In the genomic region with DNA sequence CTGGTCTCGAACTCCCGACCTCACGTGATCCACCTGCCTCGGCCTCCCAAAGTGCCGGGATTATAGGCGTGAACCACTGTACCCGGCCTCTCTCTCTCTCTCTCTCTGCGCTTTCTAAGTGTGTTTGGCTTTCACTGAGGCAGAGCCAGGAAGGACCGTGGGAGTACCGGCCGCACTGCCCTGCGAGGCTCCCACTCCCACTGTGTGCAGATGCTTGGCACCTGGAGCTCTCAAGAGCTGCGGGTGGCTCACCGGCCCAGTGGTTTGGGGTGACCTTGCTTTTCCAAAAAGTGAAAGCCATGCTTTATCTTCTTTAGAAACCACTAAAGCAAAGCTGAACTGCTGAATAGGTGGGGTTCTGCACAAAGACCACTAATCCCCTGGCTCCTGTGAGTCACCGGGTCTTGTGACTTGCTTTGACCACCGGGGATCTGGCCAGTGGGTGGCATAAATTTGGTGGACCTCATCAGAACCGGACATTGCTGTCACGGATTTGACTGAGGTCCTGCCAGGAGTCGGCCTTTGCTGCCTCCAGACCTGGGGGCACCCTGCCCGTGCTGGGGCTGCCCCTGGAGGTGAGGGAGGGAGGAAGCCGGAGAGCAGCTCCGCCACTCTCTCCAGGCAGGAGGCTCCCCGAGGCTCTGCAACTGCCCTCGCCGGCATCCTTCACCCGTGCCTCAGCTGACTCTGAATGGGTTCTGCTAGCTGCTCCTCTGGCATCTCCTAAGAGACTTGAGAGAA, we compare ENCODE assay signal across 13 cellular contexts.
A peak's percentile ranks its signal among the peaks of the same experiment; 100 is the strongest.
DNase-seq lines count a peak whose midpoint lies in the region; ATAC-seq and TF ChIP-seq lines count a peak whose summit lies in the region.
"Had no signal": no experiment of that assay in that cellular context is flagged by ENCODE, and none has a peak within 500 bp of the region (broad histone marks: within the 10 kb centered on the region; RNA-seq: fewer than 3 reads in every experiment).

No MANE protein-coding gene starts in this region.

- H3K27ac ChIP-seq in caudate nucleus (ENCODE audit: low read depth, low read length) (peak overlapping the region; percentile 58), mucosa of rectum (ENCODE audit: low read depth in 2 of 2, low read length in 2 of 2) (peak overlapping the region; percentile 3 to 32), substantia nigra (ENCODE audit: low read depth, low read length, poor library complexity, severe bottlenecking) (peak overlapping the region; percentile 90)

- CTCF ChIA-PET in activated CD8-positive, alpha-beta memory T cell treated with anti-CD3 and anti-CD28 coated beads, Interleukin-2, amount 10 ng/mL, durations not matched to agents 7 days and 5 days (lab: Charles Lee) = interaction anchor here (1.3 kb wide), 1 partner anchor 80 kb away, joined by 4 read pairs; no protein-coding TSS in a partner anchor

- DNase-seq in caudate nucleus (lab: John Stamatoyannopoulos, UW) = no peak
- peak in 1 of 49 donors; percentile 24 for DNase-seq in substantia nigra (lab: John Stamatoyannopoulos, UW)
- no peak for DNase-seq in activated CD8-positive, alpha-beta memory T cell treated with anti-CD3 and anti-CD28 coated beads, Interleukin-2, amount 10 ng/mL, durations not matched to agents 7 days and 5 days
- DNase-seq in GM10266 (ENCODE audit: extremely low spot score) = no peak
- DNase-seq in NCI-H526 treated with DMSO at 0.1 percent for 48 hours (lab: John Stamatoyannopoulos, UW) = no peak
- DNase-seq: activated T-cell treated with anti-CD3 and anti-CD28 coated beads, Interleukin-2, amount 50 U/mL, for 4 hours; NCI-H82; SK-N-SH had no signal

- no peaks in the 10 kb centered on the region for H3K9me3 Mint-ChIP-seq in activated CD8-positive, alpha-beta memory T cell treated with anti-CD3 and anti-CD28 coated beads, Interleukin-2, amount 10 ng/mL, durations not matched to agents 7 days and 5 days (ENCODE audit: low read depth)
- H3K9me3 Mint-ChIP-seq: activated T-cell treated with anti-CD3 and anti-CD28 coated beads, Interleukin-2, amount 50 U/mL, for 4 hours; stimulated activated naive CD8-positive, alpha-beta T cell treated with anti-CD3 and anti-CD28 coated beads, Interleukin-15, Interleukin-2, amounts not matched to agents 100 ng/mL and 50 ng/mL, for 24 hours had no signal

- H3K4me3 Mint-ChIP-seq in activated CD8-positive, alpha-beta memory T cell treated with anti-CD3 and anti-CD28 coated beads, Interleukin-2, amount 10 ng/mL, durations not matched to agents 7 days and 5 days = no peak overlapping the region
- H3K4me3 Mint-ChIP-seq: activated T-cell treated with anti-CD3 and anti-CD28 coated beads, Interleukin-2, amount 50 U/mL, for 4 hours; stimulated activated naive CD8-positive, alpha-beta T cell treated with anti-CD3 and anti-CD28 coated beads, Interleukin-15, Interleukin-2, amounts not matched to agents 100 ng/mL and 50 ng/mL, for 24 hours had no signal

- no peak for TF ChIP-seq CTCF in GM10266 (IDR thresholded peaks at IDR 0.05; ENCODE audit: control insufficient read depth, insufficient read depth, low read depth, missing control alignments)

- no peaks in the 10 kb centered on the region for H3K27me3 Mint-ChIP-seq in activated CD8-positive, alpha-beta memory T cell treated with anti-CD3 and anti-CD28 coated beads, Interleukin-2, amount 10 ng/mL, durations not matched to agents 7 days and 5 days
- H3K27me3 Mint-ChIP-seq: stimulated activated naive CD8-positive, alpha-beta T cell treated with anti-CD3 and anti-CD28 coated beads, Interleukin-15, Interleukin-2, amounts not matched to agents 100 ng/mL and 50 ng/mL, for 24 hours had no signal

- no peaks in the 10 kb centered on the region for H3K9me3 ChIP-seq in mucosa of rectum (ENCODE audit: control insufficient read depth in 2 of 2, low read length in 2 of 2)
- H3K9me3 ChIP-seq: SK-N-SH had no signal

- peaks cover 10% of the 10 kb centered on the region for H3K4me1 Mint-ChIP-seq in activated CD8-positive, alpha-beta memory T cell treated with anti-CD3 and anti-CD28 coated beads, Interleukin-2, amount 10 ng/mL, durations not matched to agents 7 days and 5 days

- H3K4me3 ChIP-seq in mucosa of rectum (ENCODE audit: low read length in 2 of 2) = no peak overlapping the region

- TF ChIP-seq EP300 in Ishikawa (IDR thresholded peaks at IDR 0.05; ENCODE audit: borderline replicate concordance) = no peak

- H3K27ac Mint-ChIP-seq in activated CD8-positive, alpha-beta memory T cell treated with anti-CD3 and anti-CD28 coated beads, Interleukin-2, amount 10 ng/mL, durations not matched to agents 7 days and 5 days = no peak overlapping the region
- H3K27ac Mint-ChIP-seq: stimulated activated naive CD8-positive, alpha-beta T cell treated with anti-CD3 and anti-CD28 coated beads, Interleukin-15, Interleukin-2, amounts not matched to agents 100 ng/mL and 50 ng/mL, for 24 hours had no signal

- H3K36me3 ChIP-seq in mucosa of rectum (ENCODE audit: control insufficient read depth in 2 of 2, insufficient read depth in 2 of 2, low read length in 2 of 2) = peaks cover 18 to 22% of the 10 kb centered on the region in 2 donors

- no peak overlapping the region for H3K9ac ChIP-seq in mucosa of rectum (ENCODE audit: low read depth in 1 of 2, low read length in 2 of 2)
- H3K9ac ChIP-seq: SK-N-SH had no signal

- H3K36me3 Mint-ChIP-seq in activated CD8-positive, alpha-beta memory T cell treated with anti-CD3 and anti-CD28 coated beads, Interleukin-2, amount 10 ng/mL, durations not matched to agents 7 days and 5 days = no peaks in the 10 kb centered on the region

- no peaks in the 10 kb centered on the region for H3K27me3 ChIP-seq in mucosa of rectum (ENCODE audit: control insufficient read depth in 2 of 2, insufficient read depth in 2 of 2, low read length in 2 of 2)

- TF ChIP-seq RAD21 in Ishikawa (IDR thresholded peaks at IDR 0.05; ENCODE audit: low read depth) = no peak

- H3K4me1 ChIP-seq in mucosa of rectum (ENCODE audit: control insufficient read depth in 2 of 2, insufficient read depth in 2 of 2, low read length in 2 of 2) = peaks cover 38 to 40% of the 10 kb centered on the region in 2 donors

- ATAC-seq in HG02970 (IDR thresholded peaks at IDR 0.05; ENCODE audit: low FRiP score, unreplicated experiment) = no peak
- no peak for ATAC-seq in activated CD8-positive, alpha-beta memory T cell treated with anti-CD3 and anti-CD28 coated beads, Interleukin-2, amount 10 ng/mL, durations not matched to agents 7 days and 5 days
- ATAC-seq: activated CD4-positive, CD25-positive, alpha-beta regulatory T cell treated with anti-CD3 and anti-CD28 coated beads, Interleukin-2, amount 50 U/mL, for 24 hours; activated T-cell treated with anti-CD3 and anti-CD28 coated beads, Interleukin-2, amount 50 U/mL, for 4 hours had no signal

TF ChIP-seq in Ishikawa, 13 proteins besides CTCF, POLR2A, EP300 and RAD21:
- TF ChIP-seq TCF12 (IDR thresholded peaks at IDR 0.05; ENCODE audit: low read depth) = 0 out of 2 replicates have a peak, but pooled peaks have one; percentile 5
- no peak for TF ChIP-seq YY1 (IDR thresholded peaks at IDR 0.05; ENCODE audit: low read depth)
- TF ChIP-seq EGR1 (IDR thresholded peaks at IDR 0.05) = no peak

Comparison
In these comparisons a context has a peak if more than half of its experiments do, and no peak if none do; other contexts are left out.
1. H3K27ac ChIP-seq: peak in every context shown above with its lines; median percentile 90 in substantia nigra; 58 in caudate nucleus; 18 in mucosa of rectum.